Comparison of ENCODE assay signal across 8 cellular contexts in genomic region chr22:29030016-29030617, GRCh38. TPM values are rescaled to one million over a fixed set of nuclear protein-coding genes. Genes with fewer than 3 reads are reported as not detected.
A peak's percentile ranks its signal among the peaks of the same experiment; 100 is the strongest.
DNase-seq lines count a peak whose midpoint lies in the region; ATAC-seq, FAIRE-seq and TF ChIP-seq lines count a peak whose summit lies in the region.

No MANE protein-coding gene starts in this region.

- H3K9me3 Mint-ChIP-seq in stimulated activated naive CD8-positive, alpha-beta T cell treated with anti-CD3 and anti-CD28 coated beads, Interleukin-15, amount 100 ng/mL, for 72 hours = no peaks in the 10 kb centered on the region

- peak overlapping the region; percentile 63 for H3K4me3 ChIP-seq in HUES6 (ENCODE audit: low read depth, low read length)
- H3K4me3 ChIP-seq in adrenal gland = peak overlapping the region in 2 of 4 donors; percentile 34 to 59
- peak overlapping the region; percentile 6 to 60 (median 30) for H3K4me3 ChIP-seq in keratinocyte (ENCODE audit: control insufficient read depth in 2 of 3, extremely low read depth in 1 of 3, insufficient read depth in 2 of 3, low read depth in 1 of 3, low read length in 3 of 3)

- peaks cover 20% of the 10 kb centered on the region for H3K4me1 Mint-ChIP-seq in stimulated activated naive CD8-positive, alpha-beta T cell treated with anti-CD3 and anti-CD28 coated beads, Interleukin-15, amount 100 ng/mL, for 72 hours

- WGBS in adrenal gland, 4 donors = 19 to 27% (median 22%) methylated on average over 19 to 20 of the region's 20 CpGs

- H3K27ac ChIP-seq in HUES6 (ENCODE audit: low read depth, low read length) = peak overlapping the region; percentile 83; the same call in 1 of the 2 replicates
- peak overlapping the region; percentile 85 to 99 (median 95) for H3K27ac ChIP-seq in adrenal gland
- peak overlapping the region; percentile 57 for H3K27ac ChIP-seq in keratinocyte (ENCODE audit: control insufficient read depth, insufficient read depth, low read length)

- TF ChIP-seq POLR2A in adrenal gland (IDR thresholded peaks at IDR 0.05) (no peak), GM18505 (IDR thresholded peaks at IDR 0.05; ENCODE audit: borderline replicate concordance, extremely low read depth, insufficient read depth, insufficient read length) (no peak)

- no peaks in the 10 kb centered on the region for H3K79me2 ChIP-seq in keratinocyte (ENCODE audit: control insufficient read depth, insufficient read depth, low read length)

- H4K20me1 ChIP-seq in keratinocyte (ENCODE audit: control insufficient read depth, extremely low read depth, insufficient read depth, low read length) = peaks cover 2% of the 10 kb centered on the region

- H3K27me3 ChIP-seq in HUES6 (ENCODE audit: control insufficient read depth, insufficient read depth, low read length) (no peaks in the 10 kb centered on the region), adrenal gland (no peaks in the 10 kb centered on the region), keratinocyte (ENCODE audit: control insufficient read depth, extremely low read depth, insufficient read depth, low read length) (no peaks in the 10 kb centered on the region)

- H3K4me2 ChIP-seq in keratinocyte (ENCODE audit: control insufficient read depth, extremely low read depth, insufficient read depth, low read depth, low read length) = peak overlapping the region; percentile 85

- DNase-seq in adrenal gland = peak in 2 of 7 donors; percentile 28 to 32
- DNase-seq in keratinocyte (ENCODE audit: low read depth, low spot score) = no peak
- DNase-seq in stimulated activated naive CD8-positive, alpha-beta T cell treated with anti-CD3 and anti-CD28 coated beads, Interleukin-15, amount 100 ng/mL, for 72 hours = no peak
- no peak for DNase-seq in GM10266 (ENCODE audit: extremely low spot score)
- DNase-seq in MV-4-11 (lab: John Stamatoyannopoulos, UW) = no peak
- no peak for DNase-seq in CD1c-positive myeloid dendritic cell (ENCODE audit: extremely low spot score)

- peak; percentile 44 for ATAC-seq in stimulated activated naive CD8-positive, alpha-beta T cell treated with anti-CD3 and anti-CD28 coated beads, Interleukin-15, amount 100 ng/mL, for 72 hours
- ATAC-seq in GM18505 (IDR thresholded peaks at IDR 0.05; ENCODE audit: unreplicated experiment) = no peak

- H3K4me1 ChIP-seq in HUES6 (ENCODE audit: control insufficient read depth, insufficient read depth, low read length) = peaks cover 44% of the 10 kb centered on the region
- peaks cover 30 to 33% of the 10 kb centered on the region in 2 donors for H3K4me1 ChIP-seq in adrenal gland (replicated peaks in 1 of 2)
- H3K4me1 ChIP-seq in keratinocyte (ENCODE audit: control insufficient read depth, extremely low read depth, insufficient read depth, low read length) = peaks cover 25% of the 10 kb centered on the region

- peak; percentile 84 for FAIRE-seq in keratinocyte (lab: Jason Lieb, UNC)

- peak overlapping the region; percentile 75 to 79 for H3K4me3 Mint-ChIP-seq in stimulated activated naive CD8-positive, alpha-beta T cell treated with anti-CD3 and anti-CD28 coated beads, Interleukin-15, amount 100 ng/mL, for 72 hours

- dilution Hi-C loops in keratinocyte (cut with MboI; ENCODE audit: extremely low pct_ligation_motif_present, low sequenced_read_pairs) = no loop called here

- H3K9ac ChIP-seq in HUES6 (ENCODE audit: low read length) (peak overlapping the region; percentile 59), keratinocyte (ENCODE audit: control insufficient read depth, extremely low read depth, insufficient read depth, low read length) (peak overlapping the region; percentile 64)

- intact Hi-C loops in adrenal gland (cut with DNase I) = loop anchor here in 1 of 2 donors (10.0 kb wide), 1 partner anchor 115 kb away; no protein-coding TSS in a partner anchor

- H3K27me3 Mint-ChIP-seq in stimulated activated naive CD8-positive, alpha-beta T cell treated with anti-CD3 and anti-CD28 coated beads, Interleukin-15, amount 100 ng/mL, for 72 hours = peaks cover 81% of the 10 kb centered on the region

- H3K36me3 ChIP-seq in HUES6 (ENCODE audit: control insufficient read depth, insufficient read depth, low read length) = no peaks in the 10 kb centered on the region
- H3K36me3 ChIP-seq in adrenal gland (replicated peaks in 1 of 2) = no peaks in the 10 kb centered on the region
- H3K36me3 ChIP-seq in keratinocyte (ENCODE audit: control insufficient read depth in 2 of 2, extremely low read depth in 1 of 2, insufficient read depth in 2 of 2, low read length in 2 of 2) = peaks cover 0 to 2% of the 10 kb centered on the region in 2 experiments

- TF ChIP-seq CTCF in adrenal gland (IDR thresholded peaks at IDR 0.05) (peak in 1 of 6 experiments; percentile 11), keratinocyte (optimal IDR thresholded peaks at IDR 0.05 in 1 of 3, IDR thresholded peaks at IDR 0.05 in 1 of 3, conservative IDR thresholded peaks at IDR 0.05 in 1 of 3; ENCODE audit: extremely low read depth in 1 of 3, insufficient read depth in 2 of 3, low read length in 3 of 3) (peak in 2 of 3 experiments; percentile 19 to 50), GM10266 (IDR thresholded peaks at IDR 0.05; ENCODE audit: control insufficient read depth, insufficient read depth, low read depth, missing control alignments) (no peak)

- H2AFZ ChIP-seq in keratinocyte (ENCODE audit: control insufficient read depth, low read length) = peak overlapping the region; percentile 44

- no peak overlapping the region for H3K27ac Mint-ChIP-seq in stimulated activated naive CD8-positive, alpha-beta T cell treated with anti-CD3 and anti-CD28 coated beads, Interleukin-15, amount 100 ng/mL, for 72 hours

- no peaks in the 10 kb centered on the region for H3K9me1 ChIP-seq in keratinocyte (ENCODE audit: control insufficient read depth, extremely low read depth, insufficient read depth, low read length)

- no peaks in the 10 kb centered on the region for H3K9me3 ChIP-seq in HUES6 (ENCODE audit: control insufficient read depth, insufficient read depth, low read depth, low read length)
- no peaks in the 10 kb centered on the region for H3K9me3 ChIP-seq in adrenal gland (replicated peaks in 1 of 3)
- no peaks in the 10 kb centered on the region for H3K9me3 ChIP-seq in keratinocyte (ENCODE audit: control insufficient read depth, low read depth, low read length)

RNA-seq across cellular contexts. Expression of gene C22orf31, which starts 31.5 kb away (rescaled TPM):
- total RNA-seq in adrenal gland = under 1 TPM in 1 of 8 donors, not detected in 7; 0.43 TPM
- polyA plus RNA-seq in adrenal gland (1 to 10 TPM in 2 of 3 donors, not detected in 1; 1.4 to 1.9 TPM), keratinocyte (not detected in 3 replicates)
- polyA plus RNA-seq in keratinocyte (2011; ENCODE audit: low read depth) = not detected
- not detected in 2 replicates for polyA plus RNA-seq in keratinocyte (2011; cell fraction: cytosol; rRNA removed)
- not detected in 2 replicates for polyA plus RNA-seq in keratinocyte (2011; cell fraction: nucleus; rRNA removed)
- polyA plus RNA-seq in keratinocyte (2012; ENCODE audit: low replicate concordance) = not detected in 2 replicates
- not detected in 3 replicates for polyA minus RNA-seq in keratinocyte
- not detected for polyA minus RNA-seq in keratinocyte (2011; cell fraction: cytosol; rRNA and poly(A)+ RNA removed)
- not detected in 2 replicates for polyA minus RNA-seq in keratinocyte (2011; cell fraction: nucleus; rRNA and poly(A)+ RNA removed)

RNA-seq across cellular contexts. Expression of gene KREMEN1, which starts 42.7 kb away (rescaled TPM):
- 10 to 100 TPM; 19.8 to 58.7 (median 41.1) TPM for total RNA-seq in adrenal gland
- polyA plus RNA-seq in adrenal gland (10 to 100 TPM in 2 of 3 donors, 1 to 10 TPM in 1; 9.3 to 20.2 (median 19.9) TPM), keratinocyte (6.3 to 11.4 TPM (median 6.8 TPM) in 3 replicates)
- polyA plus RNA-seq in keratinocyte (2011; ENCODE audit: low read depth) = 2.4 TPM
- 5.2 and 7.8 TPM in 2 replicates for polyA plus RNA-seq in keratinocyte (2011; cell fraction: cytosol; rRNA removed)
- polyA plus RNA-seq in keratinocyte (2011; cell fraction: nucleus; rRNA removed) = 6.4 and 8.9 TPM in 2 replicates
- 6.2 and 13.2 TPM in 2 replicates for polyA plus RNA-seq in keratinocyte (2012; ENCODE audit: low replicate concordance)
- polyA minus RNA-seq in keratinocyte = 10.7 to 27.8 TPM (median 11.6 TPM) in 3 replicates
- polyA minus RNA-seq in keratinocyte (2011; cell fraction: cytosol; rRNA and poly(A)+ RNA removed) = 7.3 TPM
- polyA minus RNA-seq in keratinocyte (2011; cell fraction: nucleus; rRNA and poly(A)+ RNA removed) = 5.4 and 9.7 TPM in 2 replicates
